Comparison of ENCODE assay signal across 20 cellular contexts in the genomic region with DNA sequence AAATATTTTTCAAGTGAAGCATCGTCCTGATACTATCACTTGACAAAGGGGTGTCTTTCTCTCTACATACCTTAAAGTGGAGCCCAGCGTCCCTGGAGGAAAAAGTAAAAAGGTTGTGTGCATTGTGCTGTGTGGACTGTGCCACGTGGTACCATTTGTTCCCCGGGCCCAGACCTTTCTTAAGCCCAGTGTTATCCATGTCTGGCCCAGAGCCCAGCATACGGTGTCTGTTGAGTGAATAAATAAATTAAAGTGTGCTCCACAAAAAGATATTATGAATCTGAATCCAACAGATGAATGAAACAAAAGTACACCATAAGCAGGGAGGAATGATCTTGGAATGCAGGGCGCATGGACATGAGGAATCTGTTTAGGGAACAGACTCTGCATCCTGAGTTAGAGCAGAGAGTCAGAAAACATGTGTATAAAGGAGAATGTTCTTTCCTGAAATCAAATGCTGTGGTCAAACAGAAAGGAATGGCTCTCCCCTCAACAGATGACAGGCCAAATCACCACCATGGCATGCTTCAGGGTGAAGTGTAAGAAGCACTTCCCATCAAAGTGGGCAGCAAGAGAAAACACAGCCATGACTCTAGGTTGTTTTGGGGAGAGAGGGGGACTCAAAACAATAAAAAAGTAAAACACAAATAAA. TPM values are rescaled to one million over a fixed set of nuclear protein-coding genes. Genes with fewer than 3 reads are reported as not detected.
DNase-seq lines count a peak whose midpoint lies in the region; TF ChIP-seq lines count a peak whose summit lies in the region.
"Had no signal": no experiment of that assay in that cellular context is flagged by ENCODE, and none has a peak within 500 bp of the region (broad histone marks: within the 10 kb centered on the region; RNA-seq: fewer than 3 reads in every experiment).

No MANE protein-coding gene starts in this region.

- H3K79me2 ChIP-seq in SK-N-SH (ENCODE audit: insufficient read depth) = no peaks in the 10 kb centered on the region

- no peaks in the 10 kb centered on the region for H3K36me3 ChIP-seq in SK-N-SH (replicated peaks in 1 of 2; ENCODE audit: control insufficient read depth in 1 of 2, insufficient read depth in 2 of 2, low read length in 1 of 2)
- H3K36me3 ChIP-seq: breast epithelium, gastrocnemius medialis had no signal

- peak overlapping the region; percentile 35; the same call in 1 of the 2 replicates for H2AFZ ChIP-seq in SK-N-SH (ENCODE audit: low read depth)

- H3K9me3 ChIP-seq in SK-N-SH = no peaks in the 10 kb centered on the region
- H3K9me3 ChIP-seq: breast epithelium, gastrocnemius medialis had no signal

- H3K27ac ChIP-seq in SK-N-SH (ENCODE audit: low read depth in 2 of 2, low read length in 1 of 2) = no peak overlapping the region
- H3K27ac ChIP-seq: 22Rv1, breast epithelium, gastrocnemius medialis had no signal

- H3K27me3 ChIP-seq in SK-N-SH (ENCODE audit: insufficient read depth) = no peaks in the 10 kb centered on the region
- H3K27me3 ChIP-seq: breast epithelium, gastrocnemius medialis had no signal

- DNase-seq in NCI-H1092 treated with DMSO at 0.1 percent for 48 hours (lab: John Stamatoyannopoulos, UW) (peak; percentile 21), NCI-H1092 (lab: John Stamatoyannopoulos, UW) (no peak), SK-N-SH (no peak), fibroblast of peridontal ligament (ENCODE audit: extremely low read depth) (peak; percentile 6), posterior vena cava (ENCODE audit: low spot score) (peak; percentile 19), cerebellar cortex (ENCODE audit: low spot score) (no peak), NCI-H1930 (lab: John Stamatoyannopoulos, UW) (no peak), mesenteric fat pad (ENCODE audit: low spot score) (no peak)
- DNase-seq: activated CD4-positive, alpha-beta T cell treated with anti-CD3 and anti-CD28 coated beads for 48 hours; gastrocnemius medialis; H7; kidney glomerular epithelial cell; NCI-H1105; SHP77 had no signal

- H3K4me3 ChIP-seq in SK-N-SH (ENCODE audit: low read depth in 2 of 2, low read length in 1 of 2) = no peak overlapping the region
- H3K4me3 ChIP-seq: breast epithelium, gastrocnemius medialis had no signal

- intact Hi-C loops in posterior vena cava (cut with DNase I) = loop anchor here in 1 of 2 donors (10.0 kb wide), 1 partner anchor 431 kb away; no protein-coding TSS in a partner anchor

- TF ChIP-seq CTCF in SK-N-SH (IDR thresholded peaks at IDR 0.05) = no peak

- TF ChIP-seq EP300 in SK-N-SH (IDR thresholded peaks at IDR 0.05; ENCODE audit: borderline replicate concordance in 1 of 2, low read depth in 1 of 2, low read length in 1 of 2) = no peak

- WGBS in SK-N-SH (ENCODE audit: low lambda C conversion rate) = 49% methylated on average over 6 of the region's 6 CpGs

- H4K20me1 ChIP-seq in SK-N-SH (ENCODE audit: insufficient read depth) = no peaks in the 10 kb centered on the region

- no peaks in the 10 kb centered on the region for H3K9me2 ChIP-seq in SK-N-SH

- POLR2A ChIA-PET in SK-N-SH (lab: Yijun Ruan, JAX) = no interaction called here

- no peak overlapping the region for H3K9ac ChIP-seq in SK-N-SH

- TF ChIP-seq RAD21 in SK-N-SH (IDR thresholded peaks at IDR 0.05; ENCODE audit: low read length) = no peak

- CTCF ChIA-PET in SK-N-SH (lab: Yijun Ruan, JAX) = interaction anchor here (1.1 to 1.3 kb wide), 2 partner anchors 20 to 184 kb away, joined by 4 read pairs; no protein-coding TSS in a partner anchor

- peaks cover 0 to 7% of the 10 kb centered on the region in 2 experiments; a peak in 3 of 4 replicates for H3K4me1 ChIP-seq in SK-N-SH (ENCODE audit: control insufficient read depth in 1 of 2, insufficient read depth in 2 of 2, low read depth in 1 of 2, low read length in 1 of 2)
- H3K4me1 ChIP-seq: breast epithelium, gastrocnemius medialis had no signal

- 0 out of 2 replicates have a peak overlapping the region, but pooled peaks have one; percentile 50 for H3K4me2 ChIP-seq in SK-N-SH

- H3F3A ChIP-seq in SK-N-SH (replicated peaks; ENCODE audit: insufficient read depth) = no peaks in the 10 kb centered on the region

TF ChIP-seq in SK-N-SH, 30 proteins besides CTCF, POLR2A, EP300 and RAD21:
- TF ChIP-seq YY1 (IDR thresholded peaks at IDR 0.05; ENCODE audit: low read depth) (no peak), IRF3 (IDR thresholded peaks at IDR 0.05; ENCODE audit: low read depth, low read length) (no peak), RCOR1 (IDR thresholded peaks at IDR 0.05; ENCODE audit: low read length) (no peak), MXI1 (IDR thresholded peaks at IDR 0.05; ENCODE audit: low read depth, low read length) (no peak), RFX5 (IDR thresholded peaks at IDR 0.05; ENCODE audit: low read length) (no peak), TEAD4 (IDR thresholded peaks at IDR 0.05; ENCODE audit: borderline replicate concordance, insufficient read depth) (no peak), FOXJ3 (CRISPR knock-in tag; IDR thresholded peaks at IDR 0.05) (no peak), SIN3A (IDR thresholded peaks at IDR 0.05; ENCODE audit: borderline replicate concordance, low read depth, low read length) (no peak), USF2 (IDR thresholded peaks at IDR 0.05; ENCODE audit: borderline replicate concordance, low read depth, low read length) (no peak), TCF12 (IDR thresholded peaks at IDR 0.05) (no peak), FOSL2 (IDR thresholded peaks at IDR 0.05; ENCODE audit: borderline replicate concordance, low read depth) (no peak), MEF2A (IDR thresholded peaks at IDR 0.05; ENCODE audit: borderline replicate concordance, low read depth) (no peak), PBX3 (IDR thresholded peaks at IDR 0.05) (no peak), FOXM1 (IDR thresholded peaks at IDR 0.05; ENCODE audit: low read depth) (no peak)

RNA-seq across cellular contexts. Expression of gene PRSS50, which starts 8.1 kb away (rescaled TPM):
- polyA plus RNA-seq in SK-N-SH (2012; rRNA removed) = not detected in 2 replicates
- 0.01 TPM in 1 of 2 replicates, not detected in the other for polyA plus RNA-seq in SK-N-SH (2012; cell fraction: cytosol; rRNA removed)
- polyA plus RNA-seq in SK-N-SH (2012; cell fraction: nucleus; rRNA removed) = 0.18 and 0.32 TPM in 2 replicates
- total RNA-seq in posterior vena cava (not detected), mesenteric fat pad (not detected)
- total RNA-seq: dermis microvascular lymphatic vessel endothelial cell; gastrocnemius medialis; pulmonary artery endothelial cell; T-helper 1 cell treated with Interleukin-12 subunit alpha and Interleukin-12 subunit beta and Interleukin-4 antibody, amounts not matched to agents 30 ng/mL and 1 ng/mL, for 36 hours had no signal
- polyA plus RNA-seq: neural cell had no signal

RNA-seq across cellular contexts. Expression of gene TMIE, which starts 24.6 kb away (rescaled TPM):
- 0.03 and 0.10 TPM in 2 replicates for polyA plus RNA-seq in SK-N-SH (2012; rRNA removed)
- polyA plus RNA-seq in SK-N-SH (2012; cell fraction: cytosol; rRNA removed) = 0.05 TPM in 2 replicates
- 0.04 and 0.06 TPM in 2 replicates for polyA plus RNA-seq in SK-N-SH (2012; cell fraction: nucleus; rRNA removed)
- total RNA-seq in posterior vena cava (1 to 10 TPM; 1.4 TPM), mesenteric fat pad (0.19 TPM)
- total RNA-seq: breast epithelium; T-helper 1 cell treated with Interleukin-12 subunit alpha and Interleukin-12 subunit beta and Interleukin-4 antibody, amounts not matched to agents 30 ng/mL and 1 ng/mL, for 36 hours had no signal
- polyA plus RNA-seq: neural cell had no signal

RNA-seq across cellular contexts. Expression of gene ALS2CL, which starts 32.3 kb away (rescaled TPM):
- 0.18 and 0.58 TPM in 2 replicates for polyA plus RNA-seq in SK-N-SH (2012; rRNA removed)
- 0.03 and 0.10 TPM in 2 replicates for polyA plus RNA-seq in SK-N-SH (2012; cell fraction: cytosol; rRNA removed)
- polyA plus RNA-seq in SK-N-SH (2012; cell fraction: nucleus; rRNA removed) = 1.2 and 1.5 TPM in 2 replicates
- 10 to 100 TPM; 12.1 to 12.5 TPM for total RNA-seq in posterior vena cava
- 8.4 TPM for total RNA-seq in mesenteric fat pad

Comparison
In these comparisons a context has a peak if more than half of its experiments do, and no peak if none do; other contexts are left out.
1. DNase-seq: peak in NCI-H1092 treated with DMSO at 0.1 percent for 48 hours (single experiment), fibroblast of peridontal ligament (single experiment) and posterior vena cava (single experiment); none in NCI-H1092 (single experiment), SK-N-SH (single experiment), cerebellar cortex (single experiment), NCI-H1930 (0 of 2) and mesenteric fat pad (single experiment).